ENCODE assay signal across 1 cellular context in the genomic region with DNA sequence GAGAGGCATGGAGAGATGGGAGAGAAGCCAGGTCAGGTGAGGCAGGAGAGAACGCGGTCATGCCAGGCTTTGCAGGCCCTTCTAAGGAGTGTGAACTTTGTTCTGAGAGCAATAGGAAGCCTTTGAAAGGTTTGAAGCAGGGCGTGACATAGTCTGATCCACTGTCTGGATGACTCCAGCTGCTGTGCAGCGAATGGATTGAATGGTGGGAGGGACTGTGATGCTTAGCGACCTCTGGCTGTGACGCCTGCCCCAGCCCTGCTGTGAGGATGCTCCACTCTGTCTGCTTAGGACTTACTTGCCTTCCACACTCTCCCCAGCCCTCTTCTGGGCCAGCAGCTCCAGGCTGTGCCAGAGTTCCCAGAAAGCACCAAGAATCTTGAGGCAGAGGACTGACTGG.
TF ChIP-seq lines count a peak whose summit lies in the region.

No MANE protein-coding gene starts in this region.

TF ChIP-seq in GM23338, 12 proteins besides CTCF, POLR2A, EP300 and RAD21:
- TF ChIP-seq NANOG (IDR thresholded peaks at IDR 0.05; ENCODE audit: borderline replicate concordance) (no peak), STAT1 (IDR thresholded peaks at IDR 0.05; ENCODE audit: unreplicated experiment) (no peak), EZH2 (IDR thresholded peaks at IDR 0.05; ENCODE audit: low read depth, unreplicated experiment) (no peak), ETS1 (IDR thresholded peaks at IDR 0.05) (no peak), ZNF331 (CRISPR knock-in tag; IDR thresholded peaks at IDR 0.05; ENCODE audit: low read depth) (no peak), REST (IDR thresholded peaks at IDR 0.05; ENCODE audit: unreplicated experiment) (no peak), ZNF114 (CRISPR knock-in tag; IDR thresholded peaks at IDR 0.05) (no peak), CREB1 (CRISPR knock-in tag; IDR thresholded peaks at IDR 0.05; ENCODE audit: low read depth) (no peak), EZH2phosphoT487 (IDR thresholded peaks at IDR 0.05; ENCODE audit: unreplicated experiment) (no peak)
